In genomic region chr5:95554331-95554646, GRCh38 we compare ENCODE assay signal across 8 cellular contexts. TPM values are rescaled to one million over a fixed set of nuclear protein-coding genes. Genes with fewer than 3 reads are reported as not detected.
A peak's percentile ranks its signal among the peaks of the same experiment; 100 is the strongest.
DNase-seq lines count a peak whose midpoint lies in the region; ATAC-seq and TF ChIP-seq lines count a peak whose summit lies in the region.

No MANE protein-coding gene starts in this region.

- ATAC-seq in GM21737 (IDR thresholded peaks at IDR 0.05; ENCODE audit: unreplicated experiment) (peak; percentile 14), natural killer cell (peak; percentile 11 to 27 (median 15))
- ATAC-seq in central memory CD8-positive, alpha-beta T cell (replicated peaks; ENCODE audit: extremely low read depth, poor library complexity, severe bottlenecking): peak; percentile 40

- H3K9me3 ChIP-seq in MG63: no peaks in the 10 kb centered on the region

- TF ChIP-seq CTCF in GM12865 (IDR thresholded peaks at IDR 0.05; ENCODE audit: insufficient read depth, low read depth, low read length, missing control alignments) (no peak), natural killer cell (IDR thresholded peaks at IDR 0.05) (no peak), GM10248 (IDR thresholded peaks at IDR 0.05; ENCODE audit: control extremely low read depth, extremely low read depth, low read depth, missing control alignments) (no peak)

- DNase-seq in GM12865 (ENCODE audit: low read depth) (no peak), MG63 (no peak), natural killer cell (no peak), activated gamma-delta T cell treated with Interleukin-2 at 50 U/mL for 16 hours (no peak), GM10248 (ENCODE audit: extremely low spot score) (no peak)
- DNase-seq in central memory CD8-positive, alpha-beta T cell (ENCODE audit: low spot score in 2 of 2): no peak
- no peak for DNase-seq in stimulated activated naive CD4-positive, alpha-beta T cell treated with Interleukin-2 at 50 U/mL for 16 hours (lab: John Stamatoyannopoulos, UW)

- POLR2A ChIA-PET in GM10248 (lab: Yijun Ruan, JAX): interaction anchor here (0.6 to 1.0 kb wide), 2 partner anchors 68 to 224 kb away, joined by 4 read pairs; no protein-coding TSS in a partner anchor

- H3K27me3 ChIP-seq in MG63: no peaks in the 10 kb centered on the region

- CTCF ChIA-PET in GM10248 (lab: Yijun Ruan, JAX): interaction anchor here (0.9 to 1.1 kb wide), 2 partner anchors 10 to 293 kb away, joined by 3 read pairs; no protein-coding TSS in a partner anchor

- peak overlapping the region; percentile 89 for H3K27ac Mint-ChIP-seq in central memory CD8-positive, alpha-beta T cell (ENCODE audit: low read depth)
- H3K27ac Mint-ChIP-seq in natural killer cell: peak overlapping the region; percentile 92 to 94

- H3K4me3 Mint-ChIP-seq in central memory CD8-positive, alpha-beta T cell: peak overlapping the region; percentile 90
- peak overlapping the region; percentile 98 for H3K4me3 Mint-ChIP-seq in natural killer cell

- H3K9me3 Mint-ChIP-seq in central memory CD8-positive, alpha-beta T cell: no peaks in the 10 kb centered on the region
- H3K9me3 Mint-ChIP-seq in natural killer cell: no peaks in the 10 kb centered on the region

- peaks cover 25% of the 10 kb centered on the region for H3K36me3 ChIP-seq in MG63

- H3K36me3 Mint-ChIP-seq in central memory CD8-positive, alpha-beta T cell (ENCODE audit: insufficient read depth): peaks cover 19% of the 10 kb centered on the region
- no peaks in the 10 kb centered on the region for H3K36me3 Mint-ChIP-seq in natural killer cell

- intact Hi-C loops in natural killer cell (cut with micrococcal nuclease): loop anchor here (10.0 kb wide), 1 partner anchor 71 kb away; the partner anchor contains the start of gene GPR150

- H3K27me3 Mint-ChIP-seq in central memory CD8-positive, alpha-beta T cell: no peaks in the 10 kb centered on the region
- no peaks in the 10 kb centered on the region for H3K27me3 Mint-ChIP-seq in natural killer cell (ENCODE audit: low read depth in 2 of 2)

- peak overlapping the region; percentile 94 for H3K4me3 ChIP-seq in GM12865 (ENCODE audit: low read depth, low read length)
- peak overlapping the region; percentile 66 for H3K4me3 ChIP-seq in MG63

- peaks cover 30% of the 10 kb centered on the region for H3K4me1 Mint-ChIP-seq in central memory CD8-positive, alpha-beta T cell
- H3K4me1 Mint-ChIP-seq in natural killer cell: peaks cover 35 to 44% of the 10 kb centered on the region in 2 donors

RNA-seq across cellular contexts. Expression of gene SKIC3, which starts 0.5 kb away (rescaled TPM):
- total RNA-seq in MG63 (2014; rRNA removed; shearing (Covaris generic); ENCODE audit: low replicate concordance): 50.6 and 89.5 TPM in 2 replicates
- total RNA-seq in natural killer cell: 10 to 100 TPM; 67.5 to 94.1 (median 71.1) TPM

RNA-seq across cellular contexts. Expression of gene ARSK, which starts 0.6 kb away (rescaled TPM):
- total RNA-seq in MG63 (2014; rRNA removed; shearing (Covaris generic); ENCODE audit: low replicate concordance): 6.0 and 7.0 TPM in 2 replicates
- total RNA-seq in natural killer cell: 1 to 10 TPM; 2.8 to 5.8 (median 3.5) TPM
